ENCODE assay signal across 8 cellular contexts in genomic region chr11:827861-828167, GRCh38. TPM values are rescaled to one million over a fixed set of nuclear protein-coding genes. Genes with fewer than 3 reads are reported as not detected.
DNase-seq lines count a peak whose midpoint lies in the region; ATAC-seq, FAIRE-seq and TF ChIP-seq lines count a peak whose summit lies in the region.

TSS of gene CRACR2B (plus strand) at chr11:827919. CDS start at chr11:828608, 689 bp downstream.

- H3K36me3 ChIP-seq in BJ (ENCODE audit: control insufficient read depth, insufficient read depth, low read length) = peaks cover 20% of the 10 kb centered on the region
- H3K36me3 ChIP-seq in colonic mucosa = peaks cover 7% of the 10 kb centered on the region
- H3K36me3 ChIP-seq in mucosa of stomach (ENCODE audit: control insufficient read depth, insufficient read depth, low read length) = no peaks in the 10 kb centered on the region

- H3K27ac ChIP-seq in colonic mucosa = peak within 1 kb of the TSS; percentile 93

- intact Hi-C loops in colonic mucosa (cut with DNase I) = no loop called here

- CTCF ChIA-PET in BJ (lab: Yijun Ruan, JAX) = no interaction called here

- peak within 1 kb of the TSS; percentile 25 for H3K4me3 ChIP-seq in BJ (ENCODE audit: low read depth, low read length)
- peak within 1 kb of the TSS; percentile 41 for H3K4me3 ChIP-seq in colonic mucosa
- H3K4me3 ChIP-seq in mucosa of stomach (ENCODE audit: low read length) = peak within 1 kb of the TSS; percentile 41

- POLR2A ChIA-PET in BJ (lab: Charles Lee) = no interaction called here

- no peak for DNase-seq in BJ (ENCODE audit: low read depth)
- peak; percentile 77 for DNase-seq in colonic mucosa
- DNase-seq in RCC 7860 (ENCODE audit: low spot score) = no peak
- no peak for DNase-seq in activated CD4-positive, alpha-beta T cell treated with anti-CD3 and anti-CD28 coated beads for 1 hour
- DNase-seq in GM19239 (ENCODE audit: insufficient read length, low spot score) = no peak

- H3K4me1 ChIP-seq in colonic mucosa (peaks cover 39% of the 10 kb centered on the region), mucosa of stomach (ENCODE audit: control insufficient read depth, insufficient read depth, low read length) (peaks cover 89% of the 10 kb centered on the region)

- ATAC-seq in HG03432 (IDR thresholded peaks at IDR 0.05; ENCODE audit: unreplicated experiment) = peak; percentile 11
- no peak for ATAC-seq in GM21529 (IDR thresholded peaks at IDR 0.05; ENCODE audit: unreplicated experiment)

- FAIRE-seq in RCC 7860 (lab: Jason Lieb, UNC) = no peak
- no peak for FAIRE-seq in GM19239 (lab: Jason Lieb, UNC)

- TF ChIP-seq CTCF in BJ (IDR thresholded peaks at IDR 0.05; ENCODE audit: insufficient read depth, low read depth, low read length) (no peak), colonic mucosa (IDR thresholded peaks at IDR 0.05) (no peak)

- H3K9me3 ChIP-seq in colonic mucosa = no peaks in the 10 kb centered on the region
- no peaks in the 10 kb centered on the region for H3K9me3 ChIP-seq in mucosa of stomach (ENCODE audit: control insufficient read depth, low read length)

- H3K9ac ChIP-seq in colonic mucosa (ENCODE audit: low read depth in 2 of 2, low read length in 2 of 2) = peak within 1 kb of the TSS; percentile 84 to 90
- peak within 1 kb of the TSS; percentile 89 for H3K9ac ChIP-seq in mucosa of stomach (ENCODE audit: low read length)

- no peaks in the 10 kb centered on the region for H3K27me3 ChIP-seq in BJ (ENCODE audit: control insufficient read depth, insufficient read depth, low read length)
- peaks cover 18% of the 10 kb centered on the region for H3K27me3 ChIP-seq in colonic mucosa
- peaks cover 19% of the 10 kb centered on the region for H3K27me3 ChIP-seq in mucosa of stomach (ENCODE audit: control insufficient read depth, insufficient read depth, low read length)

RNA-seq across cellular contexts. Expression of gene CRACR2B, which starts in this region (rescaled TPM):
- 0.16 and 0.18 TPM in 2 replicates for polyA plus RNA-seq in BJ (2011; rRNA removed)
- not detected in 2 replicates for polyA minus RNA-seq in BJ (2011; rRNA and poly(A)+ RNA removed)
- 100 to 1,000 TPM in 1 of 2 donors, 10 to 100 TPM in 1; 97.3 to 108 TPM for total RNA-seq in colonic mucosa
